Comparison of ENCODE assay signal across 21 cellular contexts in genomic region chr1:170445096-170445495, GRCh38.
DNase-seq lines count a peak whose midpoint lies in the region; ATAC-seq and TF ChIP-seq lines count a peak whose summit lies in the region.
"Had no signal": no experiment of that assay in that cellular context is flagged by ENCODE, and none has a peak within 500 bp of the region (broad histone marks: within the 10 kb centered on the region; RNA-seq: fewer than 3 reads in every experiment).

No MANE protein-coding gene starts in this region.

- H3K27me3 ChIP-seq in breast epithelium (no peaks in the 10 kb centered on the region), adipocyte (replicated peaks; ENCODE audit: control insufficient read depth, insufficient read depth, low read length) (no peaks in the 10 kb centered on the region), right lobe of liver (no peaks in the 10 kb centered on the region)
- H3K27me3 ChIP-seq: SJCRH30 had no signal

- no peak for ATAC-seq in right lobe of liver
- ATAC-seq: GM12878; GM23338; naive thymus-derived CD4-positive, alpha-beta T cell; stimulated activated naive CD8-positive, alpha-beta T cell treated with anti-CD3 and anti-CD28 coated beads, Interleukin-15, amount 100 ng/mL, for 72 hours had no signal

- no peaks in the 10 kb centered on the region for H3K27me3 Mint-ChIP-seq in MCF 10A (ENCODE audit: insufficient read depth, unreplicated experiment)
- H3K27me3 Mint-ChIP-seq: stimulated activated naive CD8-positive, alpha-beta T cell treated with anti-CD3 and anti-CD28 coated beads, Interleukin-15, amount 100 ng/mL, for 72 hours had no signal

- no peak for TF ChIP-seq POLR2A in breast epithelium (IDR thresholded peaks at IDR 0.05)
- TF ChIP-seq POLR2A in right lobe of liver (IDR thresholded peaks at IDR 0.05): no peak

- intact Hi-C loops in MCF 10A (cut with micrococcal nuclease) (no loop called here), breast epithelium (cut with DNase I; ENCODE audit: low total_unique reads) (no loop called here), right lobe of liver (cut with DNase I) (no loop called here)

- 48% methylated on average over 3 of the region's 3 CpGs for WGBS in right lobe of liver (ENCODE audit: insufficient coverage, low coverage, low lambda C conversion rate, missing lambda C conversion rate)

- H3K9me3 Mint-ChIP-seq in MCF 10A (ENCODE audit: unreplicated experiment): no peaks in the 10 kb centered on the region
- H3K9me3 Mint-ChIP-seq: GM23338; stimulated activated naive CD8-positive, alpha-beta T cell treated with anti-CD3 and anti-CD28 coated beads, Interleukin-15, amount 100 ng/mL, for 72 hours had no signal

- DNase-seq in MCF 10A (ENCODE audit: unreplicated experiment) (peak; percentile 57), breast epithelium (ENCODE audit: low spot score in 2 of 2) (no peak), adipocyte (ENCODE audit: low read depth) (peak; percentile 74), fibroblast of the aortic adventitia (ENCODE audit: low read depth) (peak; percentile 93), stromal cell of bone marrow (ENCODE audit: low read depth) (peak; percentile 73), right lobe of liver (no peak), GOT3 (lab: John Stamatoyannopoulos, UW) (no peak)
- DNase-seq in activated naive CD4-positive, alpha-beta T cell treated with Interleukin-2 at 50 U/mL for 16 hours: no peak
- DNase-seq: 8988T; activated CD4-positive, alpha-beta T cell treated with anti-CD3 and anti-CD28 coated beads for 4 hours; effector CD4-positive, alpha-beta T cell; naive thymus-derived CD4-positive, alpha-beta T cell; NCI-H1436; NCI-H446; SJCRH30; stimulated activated naive CD8-positive, alpha-beta T cell treated with anti-CD3 and anti-CD28 coated beads, Interleukin-15, amount 100 ng/mL, for 72 hours; T-helper 9 cell had no signal

- H3K4me3 Mint-ChIP-seq in MCF 10A (ENCODE audit: unreplicated experiment): no peak overlapping the region
- H3K4me3 Mint-ChIP-seq: activated naive CD4-positive, alpha-beta T cell treated with anti-CD3 and anti-CD28 coated beads, Interleukin-2, amount 50 U/mL, for 24 hours; GM23338; naive thymus-derived CD4-positive, alpha-beta T cell; stimulated activated naive CD8-positive, alpha-beta T cell treated with anti-CD3 and anti-CD28 coated beads, Interleukin-15, amount 100 ng/mL, for 72 hours had no signal

- no peaks in the 10 kb centered on the region for H3K4me1 ChIP-seq in breast epithelium
- peaks cover 28% of the 10 kb centered on the region for H3K4me1 ChIP-seq in adipocyte (ENCODE audit: control insufficient read depth, insufficient read depth, low read length)
- no peaks in the 10 kb centered on the region for H3K4me1 ChIP-seq in right lobe of liver
- H3K4me1 ChIP-seq: SJCRH30 had no signal

- H3K27ac ChIP-seq in breast epithelium (no peak overlapping the region), right lobe of liver (no peak overlapping the region)
- H3K27ac ChIP-seq: SJCRH30 had no signal

- BruUV-seq in MCF 10A (replicated peaks; lab: Mats Ljungman, UMichigan): no TSS peak

- H3K36me3 Mint-ChIP-seq in MCF 10A (ENCODE audit: insufficient read depth, unreplicated experiment): no peaks in the 10 kb centered on the region
- H3K36me3 Mint-ChIP-seq: naive thymus-derived CD4-positive, alpha-beta T cell had no signal

- H3K4me3 ChIP-seq in breast epithelium (no peak overlapping the region), adipocyte (ENCODE audit: low read length) (peak overlapping the region; percentile 10), fibroblast of the aortic adventitia (ENCODE audit: low read depth, low read length) (no peak overlapping the region), right lobe of liver (no peak overlapping the region)
- H3K4me3 ChIP-seq: GM12878, GM23338, SJCRH30 had no signal

- CTCF ChIA-PET in MCF 10A (lab: Yijun Ruan, JAX): interaction anchor here (0.6 to 1.2 kb wide), 3 partner anchors 10 to 517 kb away, joined by 3 to 5 read pairs (median 3); no protein-coding TSS in a partner anchor

- H3K4me1 Mint-ChIP-seq in MCF 10A (ENCODE audit: insufficient read depth, unreplicated experiment): peaks cover 13% of the 10 kb centered on the region
- H3K4me1 Mint-ChIP-seq: activated naive CD4-positive, alpha-beta T cell treated with anti-CD3 and anti-CD28 coated beads, Interleukin-2, amount 50 U/mL, for 24 hours; GM23338; naive thymus-derived CD4-positive, alpha-beta T cell; stimulated activated naive CD8-positive, alpha-beta T cell treated with anti-CD3 and anti-CD28 coated beads, Interleukin-15, amount 100 ng/mL, for 72 hours had no signal

- H3K9me3 ChIP-seq in breast epithelium (no peaks in the 10 kb centered on the region), adipocyte (ENCODE audit: control insufficient read depth, low read length) (no peaks in the 10 kb centered on the region), right lobe of liver (no peaks in the 10 kb centered on the region)
- H3K9me3 ChIP-seq: SJCRH30 had no signal

- H3K9ac ChIP-seq in adipocyte (ENCODE audit: low read length): peak overlapping the region; percentile 66

- H3K27ac Mint-ChIP-seq in MCF 10A (ENCODE audit: low read depth, unreplicated experiment): peak overlapping the region; percentile 47
- H3K27ac Mint-ChIP-seq: activated naive CD4-positive, alpha-beta T cell treated with anti-CD3 and anti-CD28 coated beads, Interleukin-2, amount 50 U/mL, for 24 hours; GM23338; naive thymus-derived CD4-positive, alpha-beta T cell; progenitor cell of endocrine pancreas; stimulated activated naive CD8-positive, alpha-beta T cell treated with anti-CD3 and anti-CD28 coated beads, Interleukin-15, amount 100 ng/mL, for 72 hours had no signal

- POLR2A ChIA-PET in MCF 10A (lab: Yijun Ruan, JAX): no interaction called here

- H3K36me3 ChIP-seq in breast epithelium (no peaks in the 10 kb centered on the region), adipocyte (ENCODE audit: control insufficient read depth, insufficient read depth, low read length, severe bottlenecking) (no peaks in the 10 kb centered on the region), right lobe of liver (no peaks in the 10 kb centered on the region)
- H3K36me3 ChIP-seq: SJCRH30 had no signal

- TF ChIP-seq CTCF in MCF 10A (IDR thresholded peaks at IDR 0.05; ENCODE audit: unreplicated experiment): no peak
- TF ChIP-seq CTCF in breast epithelium (IDR thresholded peaks at IDR 0.05): no peak
- no peak for TF ChIP-seq CTCF in fibroblast of the aortic adventitia (IDR thresholded peaks at IDR 0.05; ENCODE audit: insufficient read depth, low read length)
- no peak for TF ChIP-seq CTCF in right lobe of liver (IDR thresholded peaks at IDR 0.05)

Comparison
In these comparisons a context has a peak if more than half of its experiments do, and no peak if none do; other contexts are left out.
1. DNase-seq: peak in MCF 10A (single experiment), adipocyte (single experiment), fibroblast of the aortic adventitia (single experiment) and stromal cell of bone marrow (single experiment); none in breast epithelium (0 of 2), right lobe of liver (0 of 3), GOT3 (single experiment) and activated naive CD4-positive, alpha-beta T cell treated with Interleukin-2 at 50 U/mL for 16 hours (single experiment).